In genomic region chrX:48677456-48678030, GRCh38 we compare ENCODE assay signal across 1 cellular context.
TF ChIP-seq lines count a peak whose summit lies in the region.

No MANE protein-coding gene starts in this region.

TF ChIP-seq in H1, 55 proteins besides CTCF, POLR2A, EP300 and RAD21:
- TF ChIP-seq SIX5 (IDR thresholded peaks at IDR 0.05; ENCODE audit: low read depth, low read length), result no peak
- TF ChIP-seq FOSL1 (IDR thresholded peaks at IDR 0.05; ENCODE audit: insufficient read depth, low read depth, low read length), result no peak
- no peak for TF ChIP-seq CREB1 (IDR thresholded peaks at IDR 0.05)
- no peak for TF ChIP-seq CTBP2 (IDR thresholded peaks at IDR 0.05; ENCODE audit: borderline replicate concordance, insufficient read depth, insufficient read length, low read length)
- no peak for TF ChIP-seq RNF2 (IDR thresholded peaks at IDR 0.05; ENCODE audit: borderline replicate concordance, low read depth, low read length, missing control alignments, poor library complexity, severe bottlenecking)
- TF ChIP-seq SP4 (IDR thresholded peaks at IDR 0.05; ENCODE audit: low read length), result no peak
- no peak for TF ChIP-seq KDM4A (IDR thresholded peaks at IDR 0.05; ENCODE audit: low read depth, low read length, severe bottlenecking)
- no peak for TF ChIP-seq RFX5 (IDR thresholded peaks at IDR 0.05; ENCODE audit: borderline replicate concordance, low read depth, low read length)
- no peak for TF ChIP-seq EGR1 (IDR thresholded peaks at IDR 0.05; ENCODE audit: borderline replicate concordance, low read depth, low read length)
- TF ChIP-seq E2F6 (IDR thresholded peaks at IDR 0.05), result no peak
- TF ChIP-seq USF2 (IDR thresholded peaks at IDR 0.05; ENCODE audit: low read length), result no peak
- TF ChIP-seq SP1 (IDR thresholded peaks at IDR 0.05; ENCODE audit: low read depth, low read length), result no peak
- no peak for TF ChIP-seq TAF7 (optimal IDR thresholded peaks at IDR 0.05; ENCODE audit: borderline replicate concordance, low read depth, low read length)
- TF ChIP-seq CBX8 (IDR thresholded peaks at IDR 0.05; ENCODE audit: borderline replicate concordance, low read depth, low read length), result no peak
- no peak for TF ChIP-seq POLR2AphosphoS5 (IDR thresholded peaks at IDR 0.05; ENCODE audit: low read depth, low read length)
- TF ChIP-seq ASH2L (IDR thresholded peaks at IDR 0.05; ENCODE audit: low read length), result no peak
